ENCODE assay signal across 7 cellular contexts in the genomic region with DNA sequence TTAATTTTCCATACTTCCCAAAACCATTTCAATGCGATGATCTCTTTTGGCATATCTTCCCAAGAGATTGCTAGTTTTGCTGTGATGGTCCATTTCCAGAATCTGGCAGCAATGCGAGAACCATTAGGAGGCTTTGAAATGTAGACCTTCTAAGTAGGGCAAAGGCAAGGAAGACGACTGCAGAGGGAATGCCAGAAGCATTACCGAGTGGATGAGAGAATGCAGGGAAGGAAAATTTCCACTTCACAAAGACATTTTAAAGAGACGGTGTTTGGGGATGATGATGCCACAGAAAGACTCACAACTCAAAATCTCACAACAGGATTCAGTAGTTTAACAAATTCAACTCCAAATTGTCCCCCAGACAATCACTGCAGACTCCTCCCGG. TPM values are rescaled to one million over a fixed set of nuclear protein-coding genes. Genes with fewer than 3 reads are reported as not detected.
DNase-seq lines count a peak whose midpoint lies in the region; ATAC-seq lines count a peak whose summit lies in the region.

No MANE protein-coding gene starts in this region.

- WGBS in right cardiac atrium, result 5% methylated on average over 6 of the region's 6 CpGs

- no peak for ATAC-seq in right cardiac atrium
- ATAC-seq in stimulated activated effector memory CD8-positive, alpha-beta T cell treated with anti-CD3 and anti-CD28 coated beads, Interleukin-12 subunit alpha, Interleukin-12 subunit beta, amount 100 ng/mL, for 72 hours, result no peak
- ATAC-seq in HG03139 (IDR thresholded peaks at IDR 0.05; ENCODE audit: unreplicated experiment), result no peak

- no peaks in the 10 kb centered on the region for H3K9me3 ChIP-seq in right cardiac atrium (ENCODE audit: control insufficient read depth, low read length)

- H3K9me3 Mint-ChIP-seq in activated T-helper 1 cell treated with anti-CD3 and anti-CD28 coated beads, Interleukin-12 subunit alpha, Interleukin-12 subunit beta, Interleukin-2, Interleukin-4 antibody, amounts not matched to agents 30 ng/mL and 10 ng/mL and 1 ng/mL, durations not matched to agents 14 hours and 24 hours and 36 hours, result no peaks in the 10 kb centered on the region
- no peaks in the 10 kb centered on the region for H3K9me3 Mint-ChIP-seq in stimulated activated effector memory CD8-positive, alpha-beta T cell treated with anti-CD3 and anti-CD28 coated beads, Interleukin-12 subunit alpha, Interleukin-12 subunit beta, amount 100 ng/mL, for 72 hours

- H3K27me3 ChIP-seq in right cardiac atrium (ENCODE audit: control insufficient read depth, insufficient read depth), result no peaks in the 10 kb centered on the region

- H3K27ac Mint-ChIP-seq in activated T-helper 1 cell treated with anti-CD3 and anti-CD28 coated beads, Interleukin-12 subunit alpha, Interleukin-12 subunit beta, Interleukin-2, Interleukin-4 antibody, amounts not matched to agents 30 ng/mL and 10 ng/mL and 1 ng/mL, durations not matched to agents 14 hours and 24 hours and 36 hours, result peak overlapping the region; percentile 13
- peak overlapping the region; percentile 84 for H3K27ac Mint-ChIP-seq in stimulated activated effector memory CD8-positive, alpha-beta T cell treated with anti-CD3 and anti-CD28 coated beads, Interleukin-12 subunit alpha, Interleukin-12 subunit beta, amount 100 ng/mL, for 72 hours

- intact Hi-C loops in activated T-helper 1 cell treated with anti-CD3 and anti-CD28 coated beads, Interleukin-12 subunit alpha, Interleukin-12 subunit beta, Interleukin-2, Interleukin-4 antibody, amounts not matched to agents 30 ng/mL and 10 ng/mL and 1 ng/mL, durations not matched to agents 14 hours and 24 hours and 36 hours (cut with micrococcal nuclease), result loop anchor here (2.0 to 10.0 kb wide), 6 partner anchors 94 to 1190 kb away; a partner anchor contains a TSS
- intact Hi-C loops in right cardiac atrium (cut with DNase I), result no loop called here

- peak overlapping the region; percentile 38 for H3K4me3 ChIP-seq in right cardiac atrium (ENCODE audit: low read length)

- H3K4me1 Mint-ChIP-seq in activated T-helper 1 cell treated with anti-CD3 and anti-CD28 coated beads, Interleukin-12 subunit alpha, Interleukin-12 subunit beta, Interleukin-2, Interleukin-4 antibody, amounts not matched to agents 30 ng/mL and 10 ng/mL and 1 ng/mL, durations not matched to agents 14 hours and 24 hours and 36 hours (ENCODE audit: low read depth), result peaks cover 22% of the 10 kb centered on the region
- H3K4me1 Mint-ChIP-seq in stimulated activated effector memory CD8-positive, alpha-beta T cell treated with anti-CD3 and anti-CD28 coated beads, Interleukin-12 subunit alpha, Interleukin-12 subunit beta, amount 100 ng/mL, for 72 hours, result peaks cover 15% of the 10 kb centered on the region

- no peaks in the 10 kb centered on the region for H3K4me1 ChIP-seq in right cardiac atrium (ENCODE audit: control insufficient read depth, insufficient read depth, low read length)

- DNase-seq in HCEC 1CT, result peak; percentile 42
- no peak for DNase-seq in activated T-helper 1 cell treated with anti-CD3 and anti-CD28 coated beads, Interleukin-12 subunit alpha, Interleukin-12 subunit beta, Interleukin-2, Interleukin-4 antibody, amounts not matched to agents 30 ng/mL and 10 ng/mL and 1 ng/mL, durations not matched to agents 14 hours and 24 hours and 36 hours (ENCODE audit: low spot score)
- no peak for DNase-seq in right cardiac atrium
- DNase-seq in stimulated activated effector memory CD8-positive, alpha-beta T cell treated with anti-CD3 and anti-CD28 coated beads, Interleukin-12 subunit alpha, Interleukin-12 subunit beta, amount 100 ng/mL, for 72 hours (ENCODE audit: low spot score in 2 of 2), result no peak
- DNase-seq in activated CD4-positive, alpha-beta T cell treated with anti-CD3 and anti-CD28 coated beads for 4 hours, result no peak
- DNase-seq in NCI-H774 (lab: John Stamatoyannopoulos, UW), result no peak

- H3K27me3 Mint-ChIP-seq in activated T-helper 1 cell treated with anti-CD3 and anti-CD28 coated beads, Interleukin-12 subunit alpha, Interleukin-12 subunit beta, Interleukin-2, Interleukin-4 antibody, amounts not matched to agents 30 ng/mL and 10 ng/mL and 1 ng/mL, durations not matched to agents 14 hours and 24 hours and 36 hours (ENCODE audit: insufficient read depth), result peaks cover 2% of the 10 kb centered on the region

- H3K4me3 Mint-ChIP-seq in activated T-helper 1 cell treated with anti-CD3 and anti-CD28 coated beads, Interleukin-12 subunit alpha, Interleukin-12 subunit beta, Interleukin-2, Interleukin-4 antibody, amounts not matched to agents 30 ng/mL and 10 ng/mL and 1 ng/mL, durations not matched to agents 14 hours and 24 hours and 36 hours, result peak overlapping the region; percentile 92
- H3K4me3 Mint-ChIP-seq in stimulated activated effector memory CD8-positive, alpha-beta T cell treated with anti-CD3 and anti-CD28 coated beads, Interleukin-12 subunit alpha, Interleukin-12 subunit beta, amount 100 ng/mL, for 72 hours, result peak overlapping the region; percentile 86

- peaks cover 2% of the 10 kb centered on the region for H3K36me3 Mint-ChIP-seq in activated T-helper 1 cell treated with anti-CD3 and anti-CD28 coated beads, Interleukin-12 subunit alpha, Interleukin-12 subunit beta, Interleukin-2, Interleukin-4 antibody, amounts not matched to agents 30 ng/mL and 10 ng/mL and 1 ng/mL, durations not matched to agents 14 hours and 24 hours and 36 hours (ENCODE audit: low read depth)
- H3K36me3 Mint-ChIP-seq in stimulated activated effector memory CD8-positive, alpha-beta T cell treated with anti-CD3 and anti-CD28 coated beads, Interleukin-12 subunit alpha, Interleukin-12 subunit beta, amount 100 ng/mL, for 72 hours, result no peaks in the 10 kb centered on the region

- H3K27ac ChIP-seq in right cardiac atrium (ENCODE audit: low read length), result peak overlapping the region; percentile 69

RNA-seq across cellular contexts. Expression of a gene that starts 0.5 kb away (rescaled TPM):
- 0.41 and 1.2 TPM in 2 replicates for total RNA-seq in activated T-helper 1 cell treated with anti-CD3 and anti-CD28 coated beads, Interleukin-12 subunit alpha, Interleukin-12 subunit beta, Interleukin-2, Interleukin-4 antibody, amounts not matched to agents 30 ng/mL and 10 ng/mL and 1 ng/mL, durations not matched to agents 14 hours and 24 hours and 36 hours
- 1 to 10 TPM; 3.9 to 7.2 (median 5.7) TPM for total RNA-seq in right cardiac atrium
- 3.1 TPM for polyA plus RNA-seq in right cardiac atrium

RNA-seq across cellular contexts. Expression of a gene that starts 2.0 kb away (rescaled TPM):
- not detected in 2 replicates for total RNA-seq in activated T-helper 1 cell treated with anti-CD3 and anti-CD28 coated beads, Interleukin-12 subunit alpha, Interleukin-12 subunit beta, Interleukin-2, Interleukin-4 antibody, amounts not matched to agents 30 ng/mL and 10 ng/mL and 1 ng/mL, durations not matched to agents 14 hours and 24 hours and 36 hours
- 1 to 10 TPM; 1.3 to 4.9 (median 2.4) TPM for total RNA-seq in right cardiac atrium
- polyA plus RNA-seq in right cardiac atrium, result 2.7 TPM
